In genomic region chr1:89635825-89636815, GRCh38 we compare ENCODE assay signal across 13 cellular contexts. TPM values are rescaled to one million over a fixed set of nuclear protein-coding genes. Genes with fewer than 3 reads are reported as not detected.
DNase-seq lines count a peak whose midpoint lies in the region; ATAC-seq, FAIRE-seq and TF ChIP-seq lines count a peak whose summit lies in the region.
"Had no signal": no experiment of that assay in that cellular context is flagged by ENCODE, and none has a peak within 500 bp of the region (broad histone marks: within the 10 kb centered on the region; RNA-seq: fewer than 3 reads in every experiment).

No MANE protein-coding gene starts in this region.

- peaks cover 0 to 11% (median 0%) of the 10 kb centered on the region in 11 experiments; a peak in 6 of 22 replicates for H3K9me3 ChIP-seq in BLaER1 treated with 17β-estradiol and CSF1 and Interleukin-3, amounts not matched to agents 10 nM and 100 nM (replicated peaks in 1 of 11)
- H3K9me3 ChIP-seq in psoas muscle = no peaks in the 10 kb centered on the region
- H3K9me3 ChIP-seq: tibial nerve had no signal

- peak overlapping the region; percentile 78 to 98 (median 90) for H3K4me2 ChIP-seq in BLaER1 treated with 17β-estradiol and CSF1 and Interleukin-3, amounts not matched to agents 10 nM and 100 nM

- peak overlapping the region in 10 of 11 experiments; percentile 45 to 99 (median 97); a peak in 20 of 22 replicates for H3K27ac ChIP-seq in BLaER1 treated with 17β-estradiol and CSF1 and Interleukin-3, amounts not matched to agents 10 nM and 100 nM
- H3K27ac ChIP-seq in psoas muscle = no peak overlapping the region

- H3K27me3 ChIP-seq in BLaER1 treated with 17β-estradiol and CSF1 and Interleukin-3, amounts not matched to agents 10 nM and 100 nM = no peaks in the 10 kb centered on the region
- peaks cover 0 to 7% (median 0%) of the 10 kb centered on the region in 3 donors for H3K27me3 ChIP-seq in psoas muscle (ENCODE audit: insufficient read depth in 3 of 3, low read length in 2 of 3)
- H3K27me3 ChIP-seq: tibial nerve had no signal

- H4K20me1 ChIP-seq in BLaER1 treated with 17β-estradiol and CSF1 and Interleukin-3, amounts not matched to agents 10 nM and 100 nM = peaks cover 50 to 59% (median 57%) of the 10 kb centered on the region in 11 experiments; a peak in 21 of 22 replicates

- H3K4me1 Mint-ChIP-seq in HFFc6 (ENCODE audit: low read depth) = peaks cover 64% of the 10 kb centered on the region
- peaks cover 61% of the 10 kb centered on the region for H3K4me1 Mint-ChIP-seq in activated T-helper 2 cell treated with anti-CD3 and anti-CD28 coated beads, Interferon-gamma antibody, Interleukin-2, Interleukin-4, amounts not matched to agents 10 μg/mL and 5 μg/mL and 100 μg/mL, durations not matched to agents 14 hours and 24 hours and 36 hours (ENCODE audit: low read depth)
- H3K4me1 Mint-ChIP-seq in immature natural killer cell = peaks cover 55 to 83% of the 10 kb centered on the region in 2 donors

- H3K36me3 Mint-ChIP-seq in HFFc6 (ENCODE audit: low read depth) (peaks cover 11% of the 10 kb centered on the region), immature natural killer cell (no peaks in the 10 kb centered on the region)
- H3K36me3 Mint-ChIP-seq in activated T-helper 2 cell treated with anti-CD3 and anti-CD28 coated beads, Interferon-gamma antibody, Interleukin-2, Interleukin-4, amounts not matched to agents 10 μg/mL and 5 μg/mL and 100 μg/mL, durations not matched to agents 14 hours and 24 hours and 36 hours (ENCODE audit: low read depth) = peaks cover 53% of the 10 kb centered on the region

- ATAC-seq in psoas muscle = no peak
- ATAC-seq in GM21381 (IDR thresholded peaks at IDR 0.05; ENCODE audit: unreplicated experiment) = no peak
- ATAC-seq: left cardiac atrium had no signal

- H3K27ac Mint-ChIP-seq in HFFc6 (peak overlapping the region; percentile 87), immature natural killer cell (peak overlapping the region in 4 of 6 donors; percentile 40 to 70 (median 64))
- H3K27ac Mint-ChIP-seq in activated T-helper 2 cell treated with anti-CD3 and anti-CD28 coated beads, Interferon-gamma antibody, Interleukin-2, Interleukin-4, amounts not matched to agents 10 μg/mL and 5 μg/mL and 100 μg/mL, durations not matched to agents 14 hours and 24 hours and 36 hours = peak overlapping the region; percentile 90
- H3K27ac Mint-ChIP-seq: activated B cell treated with CpG ODN at 0.5 μM for 24 hours had no signal

- no peaks in the 10 kb centered on the region for H3K9me3 Mint-ChIP-seq in HFFc6
- H3K9me3 Mint-ChIP-seq in activated T-helper 2 cell treated with anti-CD3 and anti-CD28 coated beads, Interferon-gamma antibody, Interleukin-2, Interleukin-4, amounts not matched to agents 10 μg/mL and 5 μg/mL and 100 μg/mL, durations not matched to agents 14 hours and 24 hours and 36 hours = no peaks in the 10 kb centered on the region
- no peaks in the 10 kb centered on the region for H3K9me3 Mint-ChIP-seq in immature natural killer cell
- H3K9me3 Mint-ChIP-seq: activated B cell treated with CpG ODN at 0.5 μM for 24 hours had no signal

- H3K4me3 Mint-ChIP-seq in HFFc6 (peak overlapping the region; percentile 75), immature natural killer cell (peak overlapping the region in 3 of 5 donors; percentile 20 to 48 (median 40))
- H3K4me3 Mint-ChIP-seq in activated T-helper 2 cell treated with anti-CD3 and anti-CD28 coated beads, Interferon-gamma antibody, Interleukin-2, Interleukin-4, amounts not matched to agents 10 μg/mL and 5 μg/mL and 100 μg/mL, durations not matched to agents 14 hours and 24 hours and 36 hours (ENCODE audit: low read depth) = peak overlapping the region; percentile 70
- H3K4me3 Mint-ChIP-seq: activated B cell treated with CpG ODN at 0.5 μM for 24 hours had no signal

- DNase-seq in HFFc6 = peak; percentile 78
- DNase-seq in activated T-helper 2 cell treated with anti-CD3 and anti-CD28 coated beads, Interferon-gamma antibody, Interleukin-2, Interleukin-4, amounts not matched to agents 10 μg/mL and 5 μg/mL and 100 μg/mL, durations not matched to agents 14 hours and 24 hours and 36 hours (ENCODE audit: low spot score) = no peak
- DNase-seq in immature natural killer cell = no peak
- DNase-seq in LoVo (ENCODE audit: low spot score) = no peak
- no peak for DNase-seq in psoas muscle
- DNase-seq in frontal cortex (ENCODE audit: low spot score in 2 of 2) = no peak
- DNase-seq: activated B cell treated with CpG ODN at 0.5 μM for 24 hours; left cardiac atrium; NCI-H526 treated with DMSO at 0.1 percent for 48 hours; stimulated activated CD4-positive, alpha-beta T cell treated with anti-CD3 and anti-CD28 coated beads, Interleukin-12 subunit alpha, Interleukin-12 subunit beta, amount 100 ng/mL, for 4 hours had no signal

- FAIRE-seq in frontal cortex (lab: Jason Lieb, UNC) = no peak

- H3K4me3 ChIP-seq in BLaER1 treated with 17β-estradiol and CSF1 and Interleukin-3, amounts not matched to agents 10 nM and 100 nM = peak overlapping the region; percentile 77 to 98 (median 91); a peak in 19 of 20 replicates
- no peak overlapping the region for H3K4me3 ChIP-seq in psoas muscle

- H3K36me3 ChIP-seq in BLaER1 treated with 17β-estradiol and CSF1 and Interleukin-3, amounts not matched to agents 10 nM and 100 nM = peaks cover 5 to 75% (median 59%) of the 10 kb centered on the region in 11 experiments; a peak in 20 of 22 replicates
- H3K36me3 ChIP-seq in psoas muscle (ENCODE audit: insufficient read depth in 1 of 2, low read depth in 1 of 2) = no peaks in the 10 kb centered on the region
- H3K36me3 ChIP-seq: tibial nerve had no signal

- TF ChIP-seq CTCF in HFFc6 (IDR thresholded peaks at IDR 0.05) = no peak
- TF ChIP-seq CTCF in psoas muscle (IDR thresholded peaks at IDR 0.05) = no peak

- WGBS in psoas muscle, 3 donors = 54 to 60% (median 58%) methylated on average over 6 of the region's 6 CpGs

- H3K4me1 ChIP-seq in BLaER1 treated with 17β-estradiol and CSF1 and Interleukin-3, amounts not matched to agents 10 nM and 100 nM = peaks cover 41 to 71% (median 53%) of the 10 kb centered on the region in 10 experiments
- H3K4me1 ChIP-seq in psoas muscle = no peaks in the 10 kb centered on the region

- intact Hi-C loops in activated T-helper 2 cell treated with anti-CD3 and anti-CD28 coated beads, Interferon-gamma antibody, Interleukin-2, Interleukin-4, amounts not matched to agents 10 μg/mL and 5 μg/mL and 100 μg/mL, durations not matched to agents 14 hours and 24 hours and 36 hours (cut with micrococcal nuclease) = loop anchor here (1.0 to 10.0 kb wide), 7 partner anchors 14 to 359 kb away; partner anchors contain the start of gene ZNF326
- intact Hi-C loops in psoas muscle (cut with DNase I) = no loop called here

- H3K9ac ChIP-seq in BLaER1 treated with 17β-estradiol and CSF1 and Interleukin-3, amounts not matched to agents 10 nM and 100 nM = peak overlapping the region; percentile 39 to 99 (median 96); a peak in 21 of 22 replicates

- H3K27me3 Mint-ChIP-seq in HFFc6 (ENCODE audit: insufficient read depth) = no peaks in the 10 kb centered on the region; the same call in 1 of the 2 replicates
- H3K27me3 Mint-ChIP-seq in activated T-helper 2 cell treated with anti-CD3 and anti-CD28 coated beads, Interferon-gamma antibody, Interleukin-2, Interleukin-4, amounts not matched to agents 10 μg/mL and 5 μg/mL and 100 μg/mL, durations not matched to agents 14 hours and 24 hours and 36 hours (ENCODE audit: low read depth) = no peaks in the 10 kb centered on the region
- peaks cover 4 to 18% (median 6%) of the 10 kb centered on the region in 3 donors for H3K27me3 Mint-ChIP-seq in immature natural killer cell (ENCODE audit: low read depth in 3 of 3)
- H3K27me3 Mint-ChIP-seq: activated B cell treated with CpG ODN at 0.5 μM for 24 hours had no signal

RNA-seq across cellular contexts. Expression of gene LRRC8C, which starts 3.2 kb away (rescaled TPM):
- total RNA-seq in HFFc6 (2021; fragmentation: NEBNext Ultra II Directional; extraction: Animal tissue kit (Norgen Biotek cat#: 25700)) = 10 to 100 TPM in 4 of 6 experiments, 1 to 10 TPM in 2; 5.0 to 13.7 (median 10.9) TPM
- total RNA-seq in activated T-helper 2 cell treated with anti-CD3 and anti-CD28 coated beads, Interferon-gamma antibody, Interleukin-2, Interleukin-4, amounts not matched to agents 10 μg/mL and 5 μg/mL and 100 μg/mL, durations not matched to agents 14 hours and 24 hours and 36 hours = 56.1 and 56.5 TPM in 2 replicates
- 1 to 10 TPM; 3.5 to 7.3 (median 4.1) TPM for polyA plus RNA-seq in immature natural killer cell
- total RNA-seq in psoas muscle = 1 to 10 TPM; 2.8 to 4.1 (median 3.2) TPM
- 1 to 10 TPM; 1.4 to 1.8 (median 1.8) TPM for polyA plus RNA-seq in psoas muscle
- total RNA-seq in frontal cortex = 6.9 TPM
